8 cellular contexts compared by ENCODE assay signal in the genomic region with DNA sequence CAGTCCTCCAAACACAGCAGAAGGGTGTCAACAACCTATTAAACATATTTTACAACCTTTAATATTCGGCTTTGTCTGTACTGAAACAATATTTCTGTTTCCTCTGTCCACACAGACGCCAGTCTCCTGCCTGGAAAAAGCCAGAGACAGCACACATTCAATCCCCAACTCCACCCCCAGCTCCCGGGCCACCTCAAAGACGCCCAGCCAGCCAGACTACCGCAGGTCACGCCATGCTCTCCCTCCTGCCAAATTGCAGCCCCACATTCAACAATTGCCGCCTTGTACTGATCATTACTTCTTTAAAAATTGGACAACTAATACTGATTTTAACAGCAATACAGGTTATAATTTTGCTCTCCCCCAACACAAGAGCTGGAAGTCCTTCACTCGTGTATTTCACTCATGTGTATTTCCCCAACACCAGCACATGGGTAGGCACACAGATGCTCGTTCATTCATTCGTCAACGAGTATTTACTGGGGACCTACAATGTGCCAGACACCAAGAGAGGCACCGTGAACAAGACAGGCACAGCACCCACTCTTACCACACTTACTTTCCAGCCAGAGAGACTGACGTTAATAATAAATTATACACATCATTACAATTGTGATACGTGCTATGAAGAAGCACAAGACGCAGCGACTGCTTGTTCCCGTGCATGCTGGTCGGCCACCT. TPM values are rescaled to one million over a fixed set of nuclear protein-coding genes. Genes with fewer than 3 reads are reported as not detected.
DNase-seq lines count a peak whose midpoint lies in the region; ATAC-seq and TF ChIP-seq lines count a peak whose summit lies in the region.

No MANE protein-coding gene starts in this region.

- H3K9me2 ChIP-seq in GM23248 (ENCODE audit: insufficient read depth) = no peaks in the 10 kb centered on the region

- H3K4me1 ChIP-seq in GM23248 (ENCODE audit: insufficient read depth) (no peaks in the 10 kb centered on the region), esophagus squamous epithelium (peaks cover 0 to 25% (median 0%) of the 10 kb centered on the region in 3 donors)

- H3F3A ChIP-seq in GM23248 (ENCODE audit: insufficient read depth) = peaks cover 8% of the 10 kb centered on the region; the same call in 1 of the 2 replicates

- WGBS in GM23248 (ENCODE audit: low coverage in 1 of 2, low lambda C conversion rate in 2 of 2, missing lambda C conversion rate in 2 of 2), 2 experiments = 39 to 41% methylated on average over 18 of the region's 18 CpGs
- WGBS in esophagus squamous epithelium, 2 donors = 51 to 61% methylated on average over 18 of the region's 18 CpGs

- no peak for ATAC-seq in GM18505 (IDR thresholded peaks at IDR 0.05; ENCODE audit: unreplicated experiment)

- H4K20me1 ChIP-seq in GM23248 (ENCODE audit: insufficient read depth) = no peaks in the 10 kb centered on the region

- no peaks in the 10 kb centered on the region for H3K79me2 ChIP-seq in GM23248 (ENCODE audit: insufficient read depth)

- H2AFZ ChIP-seq in GM23248 = peak overlapping the region; percentile 97

- H3K9me3 ChIP-seq in GM23248 (ENCODE audit: low read depth) (no peaks in the 10 kb centered on the region), SK-N-MC (ENCODE audit: low read depth, low read length) (no peaks in the 10 kb centered on the region), esophagus squamous epithelium (no peaks in the 10 kb centered on the region)

- peak; percentile 45 for DNase-seq in GM23248
- DNase-seq in SK-N-MC (ENCODE audit: low read depth, low spot score) = no peak
- no peak for DNase-seq in esophagus squamous epithelium (lab: John Stamatoyannopoulos, UW)
- DNase-seq in retina = peak; percentile 22
- no peak for DNase-seq in A172 (ENCODE audit: low spot score)
- no peak for DNase-seq in KG1 (lab: John Stamatoyannopoulos, UW)
- DNase-seq in NCI-H526 (lab: John Stamatoyannopoulos, UW) = no peak

- intact Hi-C loops in esophagus squamous epithelium (cut with DNase I) = no loop called here

- no peak overlapping the region for H3K27ac ChIP-seq in GM23248
- no peak overlapping the region for H3K27ac ChIP-seq in SK-N-MC
- peak overlapping the region in 3 of 4 donors; percentile 69 to 89 (median 89) for H3K27ac ChIP-seq in esophagus squamous epithelium

- H3K4me2 ChIP-seq in GM23248 (ENCODE audit: unreplicated experiment) = peak overlapping the region; percentile 84

- peak overlapping the region; percentile 92 for H3K4me3 ChIP-seq in GM23248
- peak overlapping the region; percentile 95 for H3K4me3 ChIP-seq in SK-N-MC
- H3K4me3 ChIP-seq in esophagus squamous epithelium = peak overlapping the region; percentile 66 to 79 (median 70)

- H3K36me3 ChIP-seq in GM23248 (ENCODE audit: low read depth) (no peaks in the 10 kb centered on the region), SK-N-MC (ENCODE audit: insufficient read depth, low read length) (no peaks in the 10 kb centered on the region), esophagus squamous epithelium (peaks cover 0 to 7% (median 0%) of the 10 kb centered on the region in 3 donors)

- H3K27me3 ChIP-seq in GM23248 (replicated peaks; ENCODE audit: insufficient read depth) = no peaks in the 10 kb centered on the region
- H3K27me3 ChIP-seq in esophagus squamous epithelium = peaks cover 0 to 5% (median 0%) of the 10 kb centered on the region in 4 donors

- in situ Hi-C loops in GM23248 (cut with MboI) = no loop called here

- TF ChIP-seq CTCF in esophagus squamous epithelium (IDR thresholded peaks at IDR 0.05) = no peak

- TF ChIP-seq POLR2A in esophagus squamous epithelium (IDR thresholded peaks at IDR 0.05) = no peak
- TF ChIP-seq POLR2A in GM18505 (IDR thresholded peaks at IDR 0.05; ENCODE audit: borderline replicate concordance, extremely low read depth, insufficient read depth, insufficient read length) = no peak

- H3K9ac ChIP-seq in GM23248 (peak overlapping the region; percentile 71; the same call in 1 of the 2 replicates), SK-N-MC (ENCODE audit: insufficient read length) (no peak overlapping the region)

RNA-seq across cellular contexts. Expression of gene SERGEF, which starts 1.1 kb away (rescaled TPM):
- 16.8 and 18.3 TPM in 2 replicates for total RNA-seq in GM23248 (2014; rRNA removed; shearing (Covaris generic))
- 16.7 and 23.2 TPM in 2 replicates for polyA plus RNA-seq in GM23248 (2016; fragmentation: Nextera tagmentation; extraction: Ambion mirVana)
- total RNA-seq in esophagus squamous epithelium = 10 to 100 TPM in 3 of 4 donors, 1 to 10 TPM in 1; 4.2 to 35.7 (median 13.4) TPM
- 25.7 and 26.1 TPM in 2 replicates for total RNA-seq in A172 (2014; rRNA removed; shearing (Covaris generic))

RNA-seq across cellular contexts. Expression of gene TPH1, which starts 34.3 kb away (rescaled TPM):
- not detected in 2 replicates for total RNA-seq in GM23248 (2014; rRNA removed; shearing (Covaris generic))
- not detected in 2 replicates for polyA plus RNA-seq in GM23248 (2016; fragmentation: Nextera tagmentation; extraction: Ambion mirVana)
- total RNA-seq in esophagus squamous epithelium = under 1 TPM; 0.06 to 0.38 (median 0.15) TPM
- total RNA-seq in A172 (2014; rRNA removed; shearing (Covaris generic)) = not detected in 2 replicates

Comparison
In these comparisons a context has a peak if more than half of its experiments do, and no peak if none do; other contexts are left out.
1. DNase-seq: peak in GM23248 (single experiment) and retina (single experiment); none in SK-N-MC (single experiment), esophagus squamous epithelium (single experiment), A172 (single experiment), KG1 (single experiment) and NCI-H526 (0 of 2).
2. H3K27ac ChIP-seq: peak in esophagus squamous epithelium (3 of 4); none in GM23248 (single experiment) and SK-N-MC (single experiment).
3. Peak in every context shown above with its lines, with median percentiles within 50 percentile points of each other: H3K4me3 ChIP-seq.